In the genomic region with DNA sequence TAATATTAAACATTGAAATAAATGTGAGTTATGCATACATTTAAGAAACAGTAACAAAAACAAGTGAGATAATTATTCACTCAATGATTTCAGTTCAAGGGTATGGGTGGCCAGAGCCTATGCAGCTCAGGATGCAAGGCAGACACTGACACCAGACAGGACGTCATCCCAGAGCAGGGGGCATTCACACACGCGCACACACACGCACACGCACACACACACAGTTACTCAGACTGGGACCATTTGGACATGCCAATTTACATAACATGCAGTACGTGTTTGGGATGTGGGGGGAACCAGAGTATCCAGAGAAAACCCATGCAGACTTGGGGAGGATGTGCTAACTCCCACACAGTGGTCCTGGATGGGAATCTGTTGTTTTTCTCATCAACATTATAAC, we compare ENCODE assay signal across 10 cellular contexts. TPM values are rescaled to one million over a fixed set of nuclear protein-coding genes. Genes with fewer than 3 reads are reported as not detected.
DNase-seq lines count a peak whose midpoint lies in the region; ATAC-seq and TF ChIP-seq lines count a peak whose summit lies in the region.
"Had no signal": no experiment of that assay in that cellular context is flagged by ENCODE, and none has a peak within 500 bp of the region (broad histone marks: within the 10 kb centered on the region; RNA-seq: fewer than 3 reads in every experiment).

No MANE protein-coding gene starts in this region.

- H3K4me1 Mint-ChIP-seq in CD8-positive, alpha-beta T cell (ENCODE audit: low read depth) = peaks cover 13% of the 10 kb centered on the region
- H3K4me1 Mint-ChIP-seq in T-cell (peaks cover 18 to 22% (median 21%) of the 10 kb centered on the region in 3 donors), naive B cell (peaks cover 37 to 52% (median 48%) of the 10 kb centered on the region in 3 donors), osteocyte (ENCODE audit: unreplicated experiment) (no peaks in the 10 kb centered on the region)
- peaks cover 13% of the 10 kb centered on the region for H3K4me1 Mint-ChIP-seq in activated naive CD8-positive, alpha-beta T cell treated with anti-CD3 and anti-CD28 coated beads, Interleukin-2, amount 10 ng/mL, durations not matched to agents 7 days and 5 days

- no peak overlapping the region for H3K4me3 ChIP-seq in CD8-positive, alpha-beta T cell (ENCODE audit: low read depth, low read length)

- CTCF ChIA-PET in CD8-positive, alpha-beta T cell (lab: Charles Lee) = no interaction called here
- CTCF ChIA-PET in T-cell (lab: Charles Lee) = interaction anchor here in 1 of 2 donors (0.5 kb wide), 1 partner anchor 192 kb away, joined by 7 read pairs; no protein-coding TSS in a partner anchor

- H3K4me3 Mint-ChIP-seq in CD8-positive, alpha-beta T cell = peak overlapping the region; percentile 66
- H3K4me3 Mint-ChIP-seq in T-cell (peak overlapping the region; percentile 64 to 72 (median 70)), naive B cell (peak overlapping the region; percentile 30 to 78 (median 55)), osteocyte (ENCODE audit: unreplicated experiment) (no peak overlapping the region)
- peak overlapping the region; percentile 44 for H3K4me3 Mint-ChIP-seq in activated naive CD8-positive, alpha-beta T cell treated with anti-CD3 and anti-CD28 coated beads, Interleukin-2, amount 10 ng/mL, durations not matched to agents 7 days and 5 days
- H3K4me3 Mint-ChIP-seq: brain had no signal

- no peaks in the 10 kb centered on the region for H3K9me3 ChIP-seq in CD8-positive, alpha-beta T cell (ENCODE audit: low read length)

- no peaks in the 10 kb centered on the region for H3K27me3 ChIP-seq in CD8-positive, alpha-beta T cell (ENCODE audit: insufficient read depth, low read length)

- H3K4me1 ChIP-seq in CD8-positive, alpha-beta T cell (ENCODE audit: insufficient read depth, low read length) = no peaks in the 10 kb centered on the region

- no peak overlapping the region for H3K27ac ChIP-seq in CD8-positive, alpha-beta T cell (ENCODE audit: low read depth, low read length)

- peak in 1 of 7 experiments; percentile 34 for DNase-seq in CD8-positive, alpha-beta T cell
- DNase-seq in T-cell (peak in 28 of 34 experiments; percentile 9 to 61 (median 41)), naive B cell (peak; percentile 37), GF-D8 (lab: John Stamatoyannopoulos, UW) (no peak), osteocyte (ENCODE audit: extremely low spot score, unreplicated experiment) (no peak)
- DNase-seq in activated naive CD8-positive, alpha-beta T cell treated with anti-CD3 and anti-CD28 coated beads, Interleukin-2, amount 10 ng/mL, durations not matched to agents 7 days and 5 days = no peak
- DNase-seq: COR-L47 had no signal

- ATAC-seq in CD8-positive, alpha-beta T cell = peak; percentile 29
- ATAC-seq in T-cell (replicated peaks in 1 of 4) (peak; percentile 75 to 91 (median 79)), naive B cell (ENCODE audit: low read depth in 2 of 2) (peak; percentile 61 to 87), GM21786 (IDR thresholded peaks at IDR 0.05; ENCODE audit: unreplicated experiment) (no peak), HG03025 (IDR thresholded peaks at IDR 0.05; ENCODE audit: low FRiP score, unreplicated experiment) (no peak)
- no peak for ATAC-seq in activated naive CD8-positive, alpha-beta T cell treated with anti-CD3 and anti-CD28 coated beads, Interleukin-2, amount 10 ng/mL, durations not matched to agents 7 days and 5 days (ENCODE audit: low read depth)

- no peak overlapping the region for H3K27ac Mint-ChIP-seq in CD8-positive, alpha-beta T cell
- H3K27ac Mint-ChIP-seq in T-cell (peak overlapping the region; percentile 66 to 81), naive B cell (peak overlapping the region; percentile 85 to 98 (median 92)), osteocyte (ENCODE audit: unreplicated experiment) (no peak overlapping the region)
- peak overlapping the region; percentile 22 for H3K27ac Mint-ChIP-seq in activated naive CD8-positive, alpha-beta T cell treated with anti-CD3 and anti-CD28 coated beads, Interleukin-2, amount 10 ng/mL, durations not matched to agents 7 days and 5 days

- no peaks in the 10 kb centered on the region for H3K27me3 Mint-ChIP-seq in CD8-positive, alpha-beta T cell (ENCODE audit: low read depth)
- H3K27me3 Mint-ChIP-seq in T-cell (no peaks in the 10 kb centered on the region), naive B cell (no peaks in the 10 kb centered on the region), osteocyte (ENCODE audit: unreplicated experiment) (peaks cover 2% of the 10 kb centered on the region)
- H3K27me3 Mint-ChIP-seq in activated naive CD8-positive, alpha-beta T cell treated with anti-CD3 and anti-CD28 coated beads, Interleukin-2, amount 10 ng/mL, durations not matched to agents 7 days and 5 days = no peaks in the 10 kb centered on the region
- H3K27me3 Mint-ChIP-seq: brain had no signal

- intact Hi-C loops in CD8-positive, alpha-beta T cell (cut with DNase I, micrococcal nuclease) = no loop called here

- POLR2A ChIA-PET in CD8-positive, alpha-beta T cell (lab: Charles Lee) = no interaction called here
- POLR2A ChIA-PET in T-cell (lab: Charles Lee) = interaction anchor here in 1 of 2 donors (0.7 kb wide), 1 partner anchor 120 kb away, joined by 7 read pairs; no protein-coding TSS in a partner anchor
- POLR2A ChIA-PET in activated naive CD8-positive, alpha-beta T cell treated with anti-CD3 and anti-CD28 coated beads, Interleukin-2, amount 10 ng/mL, durations not matched to agents 7 days and 5 days (lab: Charles Lee) = no interaction called here

- no peaks in the 10 kb centered on the region for H3K36me3 Mint-ChIP-seq in CD8-positive, alpha-beta T cell
- peaks cover 3% of the 10 kb centered on the region for H3K36me3 Mint-ChIP-seq in T-cell
- H3K36me3 Mint-ChIP-seq in activated naive CD8-positive, alpha-beta T cell treated with anti-CD3 and anti-CD28 coated beads, Interleukin-2, amount 10 ng/mL, durations not matched to agents 7 days and 5 days = peaks cover 4% of the 10 kb centered on the region
- H3K36me3 Mint-ChIP-seq in naive B cell = peaks cover 42 to 58% of the 10 kb centered on the region in 2 donors
- no peaks in the 10 kb centered on the region for H3K36me3 Mint-ChIP-seq in osteocyte (ENCODE audit: unreplicated experiment)

- TF ChIP-seq CTCF in CD8-positive, alpha-beta T cell (IDR thresholded peaks at IDR 0.05) = no peak
- TF ChIP-seq CTCF in osteocyte (IDR thresholded peaks at IDR 0.05) = no peak

- H3K36me3 ChIP-seq in CD8-positive, alpha-beta T cell (ENCODE audit: insufficient read depth, low read length) = no peaks in the 10 kb centered on the region

- H3K9me3 Mint-ChIP-seq in CD8-positive, alpha-beta T cell = no peaks in the 10 kb centered on the region
- H3K9me3 Mint-ChIP-seq in T-cell (no peaks in the 10 kb centered on the region), naive B cell (no peaks in the 10 kb centered on the region), osteocyte (ENCODE audit: unreplicated experiment) (no peaks in the 10 kb centered on the region)
- H3K9me3 Mint-ChIP-seq in activated naive CD8-positive, alpha-beta T cell treated with anti-CD3 and anti-CD28 coated beads, Interleukin-2, amount 10 ng/mL, durations not matched to agents 7 days and 5 days = no peaks in the 10 kb centered on the region
- H3K9me3 Mint-ChIP-seq: brain had no signal

RNA-seq across cellular contexts. Expression of a gene that starts 24.9 kb away (rescaled TPM):
- 1 to 10 TPM; 1.1 to 1.2 TPM for total RNA-seq in CD8-positive, alpha-beta T cell
- total RNA-seq in T-cell (1 to 10 TPM; 1.3 to 4.6 (median 2.2) TPM), osteocyte (0.27 TPM in 1 of 2 replicates, not detected in the other)
- 1 to 10 TPM; 1.7 to 2.1 TPM for total RNA-seq in activated naive CD8-positive, alpha-beta T cell treated with anti-CD3 and anti-CD28 coated beads, Interleukin-2, amount 10 ng/mL, durations not matched to agents 7 days and 5 days
- 100 to 1,000 TPM; 102 to 329 (median 161) TPM for polyA plus RNA-seq in naive B cell (ENCODE audit: low read depth in 6 of 6)

Comparison
In these comparisons a context has a peak if more than half of its experiments do, and no peak if none do; other contexts are left out.
1. ATAC-seq: peak in CD8-positive, alpha-beta T cell (single experiment), T-cell (4 of 4) and naive B cell (2 of 2); none in activated naive CD8-positive, alpha-beta T cell treated with anti-CD3 and anti-CD28 coated beads, Interleukin-2, amount 10 ng/mL, durations not matched to agents 7 days and 5 days (single experiment), GM21786 (single experiment) and HG03025 (single experiment).
2. DNase-seq: peak in T-cell (28 of 34) and naive B cell (single experiment); none in activated naive CD8-positive, alpha-beta T cell treated with anti-CD3 and anti-CD28 coated beads, Interleukin-2, amount 10 ng/mL, durations not matched to agents 7 days and 5 days (single experiment), GF-D8 (single experiment) and osteocyte (single experiment).
3. H3K27ac Mint-ChIP-seq: peak in T-cell (2 of 2), activated naive CD8-positive, alpha-beta T cell treated with anti-CD3 and anti-CD28 coated beads, Interleukin-2, amount 10 ng/mL, durations not matched to agents 7 days and 5 days (single experiment) and naive B cell (6 of 6); none in CD8-positive, alpha-beta T cell (single experiment) and osteocyte (single experiment).